In genomic region chr5:126852916-126853315, GRCh38 we compare ENCODE assay signal across 1 cellular context.
TF ChIP-seq lines count a peak whose summit lies in the region.

No MANE protein-coding gene starts in this region.

TF ChIP-seq in H1, 55 proteins besides CTCF, POLR2A, EP300 and RAD21:
- TF ChIP-seq NRF1 (IDR thresholded peaks at IDR 0.05; ENCODE audit: low read depth, low read length) = no peak
- no peak for TF ChIP-seq TAF7 (optimal IDR thresholded peaks at IDR 0.05; ENCODE audit: borderline replicate concordance, low read depth, low read length)
- TF ChIP-seq ZNF274 (IDR thresholded peaks at IDR 0.05; ENCODE audit: borderline replicate concordance, extremely low read depth, low read length) = no peak
- no peak for TF ChIP-seq BRCA1 (IDR thresholded peaks at IDR 0.05; ENCODE audit: low read depth, low read length)
- TF ChIP-seq, protein P1, sequence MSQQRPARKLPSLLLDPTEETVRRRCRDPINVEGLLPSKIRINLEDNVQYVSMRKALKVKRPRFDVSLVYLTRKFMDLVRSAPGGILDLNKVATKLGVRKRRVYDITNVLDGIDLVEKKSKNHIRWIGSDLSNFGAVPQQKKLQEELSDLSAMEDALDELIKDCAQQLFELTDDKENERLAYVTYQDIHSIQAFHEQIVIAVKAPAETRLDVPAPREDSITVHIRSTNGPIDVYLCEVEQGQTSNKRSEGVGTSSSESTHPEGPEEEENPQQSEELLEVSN (IDR thresholded peaks at IDR 0.05) = no peak
- TF ChIP-seq CEBPB (IDR thresholded peaks at IDR 0.05; ENCODE audit: low read depth, low read length) = no peak
- TF ChIP-seq SRF (IDR thresholded peaks at IDR 0.05; ENCODE audit: low read depth, low read length) = no peak
- TF ChIP-seq ASH2L (IDR thresholded peaks at IDR 0.05; ENCODE audit: low read length) = no peak
- no peak for TF ChIP-seq SP4 (IDR thresholded peaks at IDR 0.05; ENCODE audit: low read length)
- no peak for TF ChIP-seq ATF3 (IDR thresholded peaks at IDR 0.05; ENCODE audit: insufficient read depth, low read depth, low read length)
- no peak for TF ChIP-seq HDAC2 (IDR thresholded peaks at IDR 0.05; ENCODE audit: borderline replicate concordance in 1 of 2, low read depth in 2 of 2, low read length in 2 of 2)
- TF ChIP-seq TEAD4 (IDR thresholded peaks at IDR 0.05; ENCODE audit: low read depth, low read length) = no peak
- TF ChIP-seq KDM4A (IDR thresholded peaks at IDR 0.05; ENCODE audit: low read depth, low read length, severe bottlenecking) = no peak
- no peak for TF ChIP-seq KDM5A (IDR thresholded peaks at IDR 0.05; ENCODE audit: low read length)
- no peak for TF ChIP-seq EGR1 (IDR thresholded peaks at IDR 0.05; ENCODE audit: borderline replicate concordance, low read depth, low read length)
- TF ChIP-seq GABPA (IDR thresholded peaks at IDR 0.05; ENCODE audit: borderline replicate concordance, insufficient read depth, low read length) = no peak
- no peak for TF ChIP-seq SP1 (IDR thresholded peaks at IDR 0.05; ENCODE audit: low read depth, low read length)
- TF ChIP-seq TCF12 (IDR thresholded peaks at IDR 0.05; ENCODE audit: low read depth, low read length) = no peak
TF ChIP-seq in H1: peak in this region for 0.
